In genomic region chr12:6367065-6367968, GRCh38 we compare ENCODE assay signal across 8 cellular contexts. TPM values are rescaled to one million over a fixed set of nuclear protein-coding genes. Genes with fewer than 3 reads are reported as not detected.
DNase-seq lines count a peak whose midpoint lies in the region; ATAC-seq and TF ChIP-seq lines count a peak whose summit lies in the region.

No MANE protein-coding gene starts in this region.

- H3K4me3 ChIP-seq in gastrocnemius medialis: no peak overlapping the region

- no peak for TF ChIP-seq POLR2A in gastrocnemius medialis (IDR thresholded peaks at IDR 0.05)

- CTCF ChIA-PET in activated CD4-positive, alpha-beta T cell treated with anti-CD3 and anti-CD28 coated beads for 36 hours (lab: Charles Lee): interaction anchor here (0.5 to 1.9 kb wide), 14 partner anchors 9 to 652 kb away, joined by 3 to 13 read pairs (median 5); no protein-coding TSS in a partner anchor

- no peaks in the 10 kb centered on the region for H3K27me3 ChIP-seq in gastrocnemius medialis

- no peak overlapping the region for H3K27ac Mint-ChIP-seq in activated CD4-positive, alpha-beta T cell treated with anti-CD3 and anti-CD28 coated beads for 36 hours

- POLR2A ChIA-PET in activated CD4-positive, alpha-beta T cell treated with anti-CD3 and anti-CD28 coated beads for 36 hours (lab: Charles Lee): interaction anchor here (0.6 to 0.8 kb wide), 3 partner anchors 32 to 88 kb away, joined by 3 to 7 read pairs (median 4); no protein-coding TSS in a partner anchor

- intact Hi-C loops in activated CD4-positive, alpha-beta T cell treated with anti-CD3 and anti-CD28 coated beads for 36 hours (cut with DNase I, micrococcal nuclease): loop anchor here in 1 of 2 experiments (1.0 kb wide), 2 partner anchors 32 to 44 kb away; no protein-coding TSS in a partner anchor
- intact Hi-C loops in gastrocnemius medialis (cut with DNase I; ENCODE audit: low total_unique reads): no loop called here

- H3K9me3 Mint-ChIP-seq in activated CD4-positive, alpha-beta T cell treated with anti-CD3 and anti-CD28 coated beads for 36 hours (ENCODE audit: low read depth): no peaks in the 10 kb centered on the region

- no peak overlapping the region for H3K4me3 Mint-ChIP-seq in activated CD4-positive, alpha-beta T cell treated with anti-CD3 and anti-CD28 coated beads for 36 hours

- ATAC-seq in activated CD4-positive, alpha-beta T cell treated with anti-CD3 and anti-CD28 coated beads for 36 hours: peak; percentile 57
- peak; percentile 57 for ATAC-seq in HG02973 (IDR thresholded peaks at IDR 0.05; ENCODE audit: unreplicated experiment)
- no peak for ATAC-seq in gastrocnemius medialis
- no peak for ATAC-seq in HG03378 (IDR thresholded peaks at IDR 0.05; ENCODE audit: unreplicated experiment)

- H3K36me3 ChIP-seq in gastrocnemius medialis: no peaks in the 10 kb centered on the region

- DNase-seq in activated CD4-positive, alpha-beta T cell treated with anti-CD3 and anti-CD28 coated beads for 36 hours: peak; percentile 60
- DNase-seq in activated CD4-positive, alpha-beta T cell treated with anti-CD3 and anti-CD28 coated beads for 1 hour: no peak
- DNase-seq in SIG-M5 (lab: John Stamatoyannopoulos, UW): peak; percentile 59
- peak; percentile 79 for DNase-seq in dermis blood vessel endothelial cell
- no peak for DNase-seq in gastrocnemius medialis
- DNase-seq in putamen (ENCODE audit: low spot score): no peak

- peak in 3 of 5 experiments; percentile 14 to 15 (median 14) for TF ChIP-seq CTCF in gastrocnemius medialis (IDR thresholded peaks at IDR 0.05 in 4 of 5, conservative IDR thresholded peaks at IDR 0.05 in 1 of 5)

- no peaks in the 10 kb centered on the region for H3K27me3 Mint-ChIP-seq in activated CD4-positive, alpha-beta T cell treated with anti-CD3 and anti-CD28 coated beads for 36 hours

- H3K4me1 ChIP-seq in gastrocnemius medialis: peaks cover 10 to 18% of the 10 kb centered on the region in 2 donors

- in situ Hi-C loops in gastrocnemius medialis (cut with MboI; ENCODE audit: low sequenced_read_pairs in 4 of 4): no loop called here

- no peaks in the 10 kb centered on the region for H3K9me3 ChIP-seq in gastrocnemius medialis

- H3K27ac ChIP-seq in gastrocnemius medialis: peak overlapping the region in 3 of 4 donors; percentile 49 to 70 (median 64)

- H3K4me1 Mint-ChIP-seq in activated CD4-positive, alpha-beta T cell treated with anti-CD3 and anti-CD28 coated beads for 36 hours: peaks cover 32% of the 10 kb centered on the region

- no peaks in the 10 kb centered on the region for H3K36me3 Mint-ChIP-seq in activated CD4-positive, alpha-beta T cell treated with anti-CD3 and anti-CD28 coated beads for 36 hours (ENCODE audit: low read depth)

RNA-seq across cellular contexts. Expression of gene SCNN1A, which starts 8.0 kb away (rescaled TPM):
- total RNA-seq in activated CD4-positive, alpha-beta T cell treated with anti-CD3 and anti-CD28 coated beads for 36 hours: under 1 TPM in 1 of 2 experiments, not detected in 1; 0.05 TPM
- total RNA-seq in dermis blood vessel endothelial cell (1.5 and 7.1 TPM in 2 replicates), gastrocnemius medialis (1 to 10 TPM in 1 of 4 donors, under 1 TPM in 2, not detected in 1; 0.20 to 2.0 (median 0.38) TPM)

RNA-seq across cellular contexts. Expression of gene LTBR, which starts 16.6 kb away (rescaled TPM):
- 1 to 10 TPM in 1 of 2 experiments, under 1 TPM in 1; 0.57 to 1.1 TPM for total RNA-seq in activated CD4-positive, alpha-beta T cell treated with anti-CD3 and anti-CD28 coated beads for 36 hours
- 46.4 and 74.0 TPM in 2 replicates for total RNA-seq in dermis blood vessel endothelial cell
- 10 to 100 TPM; 40.2 to 98.6 (median 43.7) TPM for total RNA-seq in gastrocnemius medialis

RNA-seq across cellular contexts. Expression of gene TNFRSF1A, which starts 25.4 kb away (rescaled TPM):
- 10 to 100 TPM; 42.1 to 58.7 TPM for total RNA-seq in activated CD4-positive, alpha-beta T cell treated with anti-CD3 and anti-CD28 coated beads for 36 hours
- total RNA-seq in dermis blood vessel endothelial cell: 58.9 and 67.6 TPM in 2 replicates
- 100 to 1,000 TPM; 103 to 220 (median 193) TPM for total RNA-seq in gastrocnemius medialis

RNA-seq across cellular contexts. Expression of gene PLEKHG6, which starts 56.8 kb away (rescaled TPM):
- not detected for total RNA-seq in activated CD4-positive, alpha-beta T cell treated with anti-CD3 and anti-CD28 coated beads for 36 hours
- total RNA-seq in dermis blood vessel endothelial cell (0.09 TPM in 1 of 2 replicates, not detected in the other), gastrocnemius medialis (under 1 TPM in 1 of 4 donors, not detected in 3; 0.29 TPM)

Comparison
In these comparisons a context has a peak if more than half of its experiments do, and no peak if none do; other contexts are left out.
1. DNase-seq: peak in activated CD4-positive, alpha-beta T cell treated with anti-CD3 and anti-CD28 coated beads for 36 hours (single experiment), SIG-M5 (single experiment) and dermis blood vessel endothelial cell (single experiment); none in activated CD4-positive, alpha-beta T cell treated with anti-CD3 and anti-CD28 coated beads for 1 hour (single experiment), gastrocnemius medialis (0 of 2) and putamen (single experiment).
2. ATAC-seq: peak in activated CD4-positive, alpha-beta T cell treated with anti-CD3 and anti-CD28 coated beads for 36 hours (single experiment) and HG02973 (single experiment); none in gastrocnemius medialis (0 of 2) and HG03378 (single experiment).
3. RNA of gene LTBR, which starts 16.6 kb away (total RNA-seq): 46.4 to 74.0 TPM in dermis blood vessel endothelial cell and 40.2 to 98.6 TPM in gastrocnemius medialis; 0.57 to 1.1 TPM in activated CD4-positive, alpha-beta T cell treated with anti-CD3 and anti-CD28 coated beads for 36 hours; every median in the first group is over 10 times any median in the second.